Comparison of ENCODE assay signal across 1 cellular context in genomic region chr2:134774074-134774742, GRCh38.
TF ChIP-seq lines count a peak whose summit lies in the region.

No MANE protein-coding gene starts in this region.

TF ChIP-seq in WTC11, 78 proteins besides CTCF, POLR2A, EP300 and RAD21 (continued from another document):
- TF ChIP-seq, protein P1, sequence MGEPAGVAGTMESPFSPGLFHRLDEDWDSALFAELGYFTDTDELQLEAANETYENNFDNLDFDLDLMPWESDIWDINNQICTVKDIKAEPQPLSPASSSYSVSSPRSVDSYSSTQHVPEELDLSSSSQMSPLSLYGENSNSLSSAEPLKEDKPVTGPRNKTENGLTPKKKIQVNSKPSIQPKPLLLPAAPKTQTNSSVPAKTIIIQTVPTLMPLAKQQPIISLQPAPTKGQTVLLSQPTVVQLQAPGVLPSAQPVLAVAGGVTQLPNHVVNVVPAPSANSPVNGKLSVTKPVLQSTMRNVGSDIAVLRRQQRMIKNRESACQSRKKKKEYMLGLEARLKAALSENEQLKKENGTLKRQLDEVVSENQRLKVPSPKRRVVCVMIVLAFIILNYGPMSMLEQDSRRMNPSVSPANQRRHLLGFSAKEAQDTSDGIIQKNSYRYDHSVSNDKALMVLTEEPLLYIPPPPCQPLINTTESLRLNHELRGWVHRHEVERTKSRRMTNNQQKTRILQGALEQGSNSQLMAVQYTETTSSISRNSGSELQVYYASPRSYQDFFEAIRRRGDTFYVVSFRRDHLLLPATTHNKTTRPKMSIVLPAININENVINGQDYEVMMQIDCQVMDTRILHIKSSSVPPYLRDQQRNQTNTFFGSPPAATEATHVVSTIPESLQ (CRISPR knock-in tag; IDR thresholded peaks at IDR 0.05), result no peak
- TF ChIP-seq ZNF138 (CRISPR knock-in tag; conservative IDR thresholded peaks at IDR 0.05) (no peak), RORB (CRISPR knock-in tag; IDR thresholded peaks at IDR 0.05) (no peak)
- TF ChIP-seq, protein P2, sequence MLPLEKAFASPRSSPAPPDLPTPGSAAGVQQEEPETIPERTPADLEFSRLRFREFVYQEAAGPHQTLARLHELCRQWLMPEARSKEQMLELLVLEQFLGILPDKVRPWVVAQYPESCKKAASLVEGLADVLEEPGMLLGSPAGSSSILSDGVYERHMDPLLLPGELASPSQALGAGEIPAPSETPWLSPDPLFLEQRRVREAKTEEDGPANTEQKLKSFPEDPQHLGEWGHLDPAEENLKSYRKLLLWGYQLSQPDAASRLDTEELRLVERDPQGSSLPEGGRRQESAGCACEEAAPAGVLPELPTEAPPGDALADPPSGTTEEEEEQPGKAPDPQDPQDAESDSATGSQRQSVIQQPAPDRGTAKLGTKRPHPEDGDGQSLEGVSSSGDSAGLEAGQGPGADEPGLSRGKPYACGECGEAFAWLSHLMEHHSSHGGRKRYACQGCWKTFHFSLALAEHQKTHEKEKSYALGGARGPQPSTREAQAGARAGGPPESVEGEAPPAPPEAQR (CRISPR knock-in tag; IDR thresholded peaks at IDR 0.05), result no peak
